1 cellular context compared by ENCODE assay signal in the genomic region with DNA sequence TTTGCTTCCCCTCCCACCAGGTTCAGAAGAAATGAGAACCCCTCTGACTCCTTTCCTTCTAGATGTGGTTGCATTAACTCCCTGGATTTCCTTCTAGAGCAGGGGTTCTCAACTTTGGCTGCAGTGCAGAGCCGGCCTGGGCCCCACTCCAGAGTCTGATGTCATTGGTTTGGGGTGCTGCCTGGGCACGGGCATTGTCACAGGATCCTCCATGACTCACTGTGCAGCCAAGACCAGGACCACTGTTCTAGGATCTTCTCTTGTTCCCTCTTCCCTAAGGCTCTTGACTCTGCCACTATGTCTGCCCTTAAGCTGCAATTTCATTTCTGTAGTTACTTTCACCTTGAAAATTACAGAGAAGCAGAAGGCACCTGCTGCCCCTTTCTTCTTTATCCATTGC.
TF ChIP-seq lines count a peak whose summit lies in the region.

No MANE protein-coding gene starts in this region.

TF ChIP-seq in HEK293T, 16 proteins besides CTCF, POLR2A, EP300 and RAD21 (continued from another document):
- TF ChIP-seq CTBP1 (IDR thresholded peaks at IDR 0.05; ENCODE audit: borderline replicate concordance), result no peak
- no peak for TF ChIP-seq ZNF384 (IDR thresholded peaks at IDR 0.05)
- no peak for TF ChIP-seq ARNT (IDR thresholded peaks at IDR 0.05)
